8 cellular contexts compared by ENCODE assay signal in the genomic region with DNA sequence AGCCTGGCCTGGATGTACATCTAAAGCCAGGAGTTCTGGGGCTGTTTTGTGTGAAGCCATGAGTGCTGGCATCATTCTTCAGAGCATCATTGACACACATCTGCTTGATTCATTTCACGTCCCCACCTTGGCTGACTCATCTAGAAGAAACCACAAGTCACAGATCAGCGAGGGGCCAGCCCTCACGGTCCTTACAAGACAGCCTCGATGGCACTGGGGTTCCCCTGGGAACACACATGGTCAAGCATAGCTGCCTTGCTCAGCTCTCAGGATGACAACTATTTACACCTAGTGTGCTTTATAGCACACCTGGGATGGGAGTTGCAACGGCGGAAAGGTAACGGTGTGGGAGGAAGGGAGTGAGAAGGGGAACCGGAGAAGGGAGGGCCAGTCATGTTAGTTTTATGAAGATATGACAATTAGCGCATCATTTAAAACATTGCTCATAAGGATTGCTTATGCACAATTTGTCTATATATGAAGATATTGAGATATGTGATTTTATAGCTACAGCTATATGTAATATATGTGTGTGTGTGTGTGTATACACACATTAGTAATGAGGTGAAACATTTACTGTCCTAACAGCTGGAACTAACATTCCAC.
DNase-seq lines count a peak whose midpoint lies in the region; ATAC-seq and TF ChIP-seq lines count a peak whose summit lies in the region.
"Had no signal": no experiment of that assay in that cellular context is flagged by ENCODE, and none has a peak within 500 bp of the region (broad histone marks: within the 10 kb centered on the region; RNA-seq: fewer than 3 reads in every experiment).

No MANE protein-coding gene starts in this region.

- intact Hi-C loops in activated CD4-positive, alpha-beta T cell treated with anti-CD3 and anti-CD28 coated beads, Interleukin-2, amount 10 ng/mL, durations not matched to agents 24 days and 14 days (cut with micrococcal nuclease), result loop anchor here (1.0 to 10.0 kb wide), 3 partner anchors 35 to 105 kb away; no protein-coding TSS in a partner anchor
- intact Hi-C loops in testis (cut with DNase I; ENCODE audit: low total_unique reads) (no loop called here), stomach (cut with DNase I; ENCODE audit: low total_unique reads) (no loop called here)

- peaks cover 22% of the 10 kb centered on the region for H3K4me1 Mint-ChIP-seq in activated CD4-positive, alpha-beta T cell treated with anti-CD3 and anti-CD28 coated beads, Interleukin-2, amount 10 ng/mL, durations not matched to agents 24 days and 14 days

- H3K27me3 ChIP-seq in testis (no peaks in the 10 kb centered on the region), stomach (no peaks in the 10 kb centered on the region)

- peak overlapping the region; percentile 70 for H3K27ac Mint-ChIP-seq in activated CD4-positive, alpha-beta T cell treated with anti-CD3 and anti-CD28 coated beads, Interleukin-2, amount 10 ng/mL, durations not matched to agents 24 days and 14 days

- H3K4me3 Mint-ChIP-seq in activated CD4-positive, alpha-beta T cell treated with anti-CD3 and anti-CD28 coated beads, Interleukin-2, amount 10 ng/mL, durations not matched to agents 24 days and 14 days, result peak overlapping the region; percentile 4

- H3K4me3 ChIP-seq in testis (no peak overlapping the region), stomach (no peak overlapping the region)

- peak; percentile 87 for ATAC-seq in GM19043 (IDR thresholded peaks at IDR 0.05; ENCODE audit: low read depth, unreplicated experiment)
- peak; percentile 79 for ATAC-seq in HG02763 (IDR thresholded peaks at IDR 0.05; ENCODE audit: unreplicated experiment)

- WGBS in testis, 2 donors, result 77 to 83% methylated on average over 9 of the region's 9 CpGs
- 72 to 87% (median 85%) methylated on average over 9 of the region's 9 CpGs for WGBS in stomach, 5 donors

- no peaks in the 10 kb centered on the region for H3K4me1 ChIP-seq in testis
- no peaks in the 10 kb centered on the region for H3K4me1 ChIP-seq in stomach

- H3K36me3 ChIP-seq in testis (ENCODE audit: low read depth, missing control alignments) (no peaks in the 10 kb centered on the region), stomach (no peaks in the 10 kb centered on the region)

- no peaks in the 10 kb centered on the region for H3K36me3 Mint-ChIP-seq in activated CD4-positive, alpha-beta T cell treated with anti-CD3 and anti-CD28 coated beads, Interleukin-2, amount 10 ng/mL, durations not matched to agents 24 days and 14 days (ENCODE audit: low read depth)

- H3K9me3 ChIP-seq in testis (no peaks in the 10 kb centered on the region), stomach (peaks cover 0 to 11% (median 8%) of the 10 kb centered on the region in 4 donors)

- H3K27ac ChIP-seq in testis, result no peak overlapping the region
- H3K27ac ChIP-seq in stomach, result no peak overlapping the region

- DNase-seq in activated CD4-positive, alpha-beta T cell treated with anti-CD3 and anti-CD28 coated beads, Interleukin-2, amount 10 ng/mL, durations not matched to agents 24 days and 14 days, result peak; percentile 73
- DNase-seq in stimulated activated CD4-positive, alpha-beta T cell treated with anti-CD3 and anti-CD28 coated beads, TNF-alpha, amount 100 ng/mL, for 48 hours (ENCODE audit: low read depth in 3 of 3), result peak; percentile 20 to 57 (median 45)
- DNase-seq in testis, result no peak
- DNase-seq in SW 1271 (lab: John Stamatoyannopoulos, UW), result no peak
- no peak for DNase-seq in stomach
- DNase-seq: glutamatergic neuron had no signal

- TF ChIP-seq EP300 in stomach (IDR thresholded peaks at IDR 0.05), result no peak

- H3K27me3 Mint-ChIP-seq in activated CD4-positive, alpha-beta T cell treated with anti-CD3 and anti-CD28 coated beads, Interleukin-2, amount 10 ng/mL, durations not matched to agents 24 days and 14 days, result peaks cover 13% of the 10 kb centered on the region

- peaks cover 3% of the 10 kb centered on the region for H3K9me3 Mint-ChIP-seq in activated CD4-positive, alpha-beta T cell treated with anti-CD3 and anti-CD28 coated beads, Interleukin-2, amount 10 ng/mL, durations not matched to agents 24 days and 14 days

- TF ChIP-seq CTCF in testis (IDR thresholded peaks at IDR 0.05) (no peak), stomach (IDR thresholded peaks at IDR 0.05) (no peak)

- no peak for TF ChIP-seq POLR2A in testis (IDR thresholded peaks at IDR 0.05)
- no peak for TF ChIP-seq POLR2A in stomach (IDR thresholded peaks at IDR 0.05)

Comparison
In these comparisons a context has a peak if more than half of its experiments do, and no peak if none do; other contexts are left out.
1. DNase-seq: peak in activated CD4-positive, alpha-beta T cell treated with anti-CD3 and anti-CD28 coated beads, Interleukin-2, amount 10 ng/mL, durations not matched to agents 24 days and 14 days (single experiment) and stimulated activated CD4-positive, alpha-beta T cell treated with anti-CD3 and anti-CD28 coated beads, TNF-alpha, amount 100 ng/mL, for 48 hours (3 of 3); none in testis (single experiment), SW 1271 (0 of 2) and stomach (single experiment).